12 cellular contexts compared by ENCODE assay signal in genomic region chr18:51107082-51107481, GRCh38.
DNase-seq lines count a peak whose midpoint lies in the region; ATAC-seq and TF ChIP-seq lines count a peak whose summit lies in the region.
"Had no signal": no experiment of that assay in that cellular context is flagged by ENCODE, and none has a peak within 500 bp of the region (broad histone marks: within the 10 kb centered on the region; RNA-seq: fewer than 3 reads in every experiment).

No MANE protein-coding gene starts in this region.

- intact Hi-C loops in CD4-positive, alpha-beta T cell (cut with DNase I, micrococcal nuclease): no loop called here

- no peaks in the 10 kb centered on the region for H3K36me3 Mint-ChIP-seq in activated CD4-positive, alpha-beta T cell treated with anti-CD3 and anti-CD28 coated beads, Interleukin-2, amount 10 ng/mL, durations not matched to agents 7 days and 5 days (ENCODE audit: low read depth)
- H3K36me3 Mint-ChIP-seq in natural killer cell treated with Interleukin-12 subunit alpha and Interleukin-12 subunit beta and Interleukin-15 and Interleukin-18, amount 100 ng/mL, for 72 hours: no peaks in the 10 kb centered on the region
- H3K36me3 Mint-ChIP-seq in CD4-positive, alpha-beta T cell (ENCODE audit: low read depth): no peaks in the 10 kb centered on the region

- CTCF ChIA-PET in activated CD4-positive, alpha-beta T cell treated with anti-CD3 and anti-CD28 coated beads, Interleukin-2, amount 10 ng/mL, durations not matched to agents 7 days and 5 days (lab: Charles Lee): interaction anchor here (1.4 kb wide), 1 partner anchor 23 kb away, joined by 3 read pairs; no protein-coding TSS in a partner anchor
- CTCF ChIA-PET in CD4-positive, alpha-beta T cell (lab: Charles Lee): no interaction called here

- H3K4me1 Mint-ChIP-seq in activated CD4-positive, alpha-beta T cell treated with anti-CD3 and anti-CD28 coated beads, Interleukin-2, amount 10 ng/mL, durations not matched to agents 7 days and 5 days: peaks cover 16% of the 10 kb centered on the region
- peaks cover 22 to 30% of the 10 kb centered on the region in 2 donors for H3K4me1 Mint-ChIP-seq in natural killer cell treated with Interleukin-12 subunit alpha and Interleukin-12 subunit beta and Interleukin-15 and Interleukin-18, amount 100 ng/mL, for 72 hours (ENCODE audit: low read depth in 2 of 2)
- H3K4me1 Mint-ChIP-seq in CD4-positive, alpha-beta T cell (ENCODE audit: low read depth): peaks cover 14% of the 10 kb centered on the region

- H3K27me3 ChIP-seq in CD4-positive, alpha-beta T cell (ENCODE audit: control insufficient read depth, insufficient read depth, low read length): no peaks in the 10 kb centered on the region
- H3K27me3 ChIP-seq: cardiac muscle cell, uterus had no signal

- no peaks in the 10 kb centered on the region for H3K9me3 ChIP-seq in CD4-positive, alpha-beta T cell (ENCODE audit: control insufficient read depth, low read length)
- H3K9me3 ChIP-seq: uterus had no signal

- in situ Hi-C loops in SK-MEL-5 (cut with HindIII; ENCODE audit: low pct_unique_long_range_greater_than_20kb, low sequenced_read_pairs): no loop called here

- no peak for DNase-seq in activated CD4-positive, alpha-beta T cell treated with anti-CD3 and anti-CD28 coated beads, Interleukin-2, amount 10 ng/mL, durations not matched to agents 7 days and 5 days
- DNase-seq in activated CD4-positive, alpha-beta T cell treated with anti-CD3 and anti-CD28 coated beads, Interleukin-2, amount 50 U/mL, for 48 hours: no peak
- peak; percentile 73 for DNase-seq in SK-MEL-5 (ENCODE audit: low read depth, low spot score)
- DNase-seq in natural killer cell treated with Interleukin-12 subunit alpha and Interleukin-12 subunit beta and Interleukin-15 and Interleukin-18, amount 100 ng/mL, for 72 hours (ENCODE audit: low spot score): no peak
- DNase-seq in CD4-positive, alpha-beta T cell: no peak
- DNase-seq in HK-2 (ENCODE audit: unreplicated experiment): no peak
- no peak for DNase-seq in DMS153 (lab: John Stamatoyannopoulos, UW)
- DNase-seq: activated effector memory CD4-positive, alpha-beta T cell treated with Interleukin-2 at 50 U/mL for 16 hours; uterus had no signal

- no peak overlapping the region for H3K4me3 Mint-ChIP-seq in activated CD4-positive, alpha-beta T cell treated with anti-CD3 and anti-CD28 coated beads, Interleukin-2, amount 10 ng/mL, durations not matched to agents 7 days and 5 days
- H3K4me3 Mint-ChIP-seq in natural killer cell treated with Interleukin-12 subunit alpha and Interleukin-12 subunit beta and Interleukin-15 and Interleukin-18, amount 100 ng/mL, for 72 hours: peak overlapping the region; percentile 69
- H3K4me3 Mint-ChIP-seq in CD4-positive, alpha-beta T cell: no peak overlapping the region

- no peaks in the 10 kb centered on the region for H3K27me3 Mint-ChIP-seq in activated CD4-positive, alpha-beta T cell treated with anti-CD3 and anti-CD28 coated beads, Interleukin-2, amount 10 ng/mL, durations not matched to agents 7 days and 5 days
- H3K27me3 Mint-ChIP-seq in natural killer cell treated with Interleukin-12 subunit alpha and Interleukin-12 subunit beta and Interleukin-15 and Interleukin-18, amount 100 ng/mL, for 72 hours: no peaks in the 10 kb centered on the region
- H3K27me3 Mint-ChIP-seq in CD4-positive, alpha-beta T cell: no peaks in the 10 kb centered on the region

- no peak overlapping the region for H3K27ac ChIP-seq in CD4-positive, alpha-beta T cell (ENCODE audit: low read depth, low read length)
- H3K27ac ChIP-seq: cardiac muscle cell, GM23248, uterus had no signal

- POLR2A ChIA-PET in activated CD4-positive, alpha-beta T cell treated with anti-CD3 and anti-CD28 coated beads, Interleukin-2, amount 10 ng/mL, durations not matched to agents 7 days and 5 days (lab: Charles Lee): no interaction called here
- POLR2A ChIA-PET in CD4-positive, alpha-beta T cell (lab: Charles Lee): no interaction called here

- H3K27ac Mint-ChIP-seq in activated CD4-positive, alpha-beta T cell treated with anti-CD3 and anti-CD28 coated beads, Interleukin-2, amount 10 ng/mL, durations not matched to agents 7 days and 5 days: peak overlapping the region; percentile 55
- peak overlapping the region; percentile 72 to 87 for H3K27ac Mint-ChIP-seq in natural killer cell treated with Interleukin-12 subunit alpha and Interleukin-12 subunit beta and Interleukin-15 and Interleukin-18, amount 100 ng/mL, for 72 hours
- H3K27ac Mint-ChIP-seq in CD4-positive, alpha-beta T cell: no peak overlapping the region

- peaks cover 6% of the 10 kb centered on the region for H3K9me3 Mint-ChIP-seq in activated CD4-positive, alpha-beta T cell treated with anti-CD3 and anti-CD28 coated beads, Interleukin-2, amount 10 ng/mL, durations not matched to agents 7 days and 5 days
- H3K9me3 Mint-ChIP-seq in natural killer cell treated with Interleukin-12 subunit alpha and Interleukin-12 subunit beta and Interleukin-15 and Interleukin-18, amount 100 ng/mL, for 72 hours: no peaks in the 10 kb centered on the region
- H3K9me3 Mint-ChIP-seq in CD4-positive, alpha-beta T cell: no peaks in the 10 kb centered on the region

- TF ChIP-seq CTCF in CD4-positive, alpha-beta T cell (IDR thresholded peaks at IDR 0.05): no peak

- ATAC-seq in HG02623 (IDR thresholded peaks at IDR 0.05; ENCODE audit: unreplicated experiment): peak; percentile 41
- ATAC-seq in natural killer cell treated with Interleukin-12 subunit alpha and Interleukin-12 subunit beta and Interleukin-15 and Interleukin-18, amount 100 ng/mL, for 72 hours: no peak
- no peak for ATAC-seq in CD4-positive, alpha-beta T cell (ENCODE audit: poor library complexity)
